8 cellular contexts compared by ENCODE assay signal in the genomic region with DNA sequence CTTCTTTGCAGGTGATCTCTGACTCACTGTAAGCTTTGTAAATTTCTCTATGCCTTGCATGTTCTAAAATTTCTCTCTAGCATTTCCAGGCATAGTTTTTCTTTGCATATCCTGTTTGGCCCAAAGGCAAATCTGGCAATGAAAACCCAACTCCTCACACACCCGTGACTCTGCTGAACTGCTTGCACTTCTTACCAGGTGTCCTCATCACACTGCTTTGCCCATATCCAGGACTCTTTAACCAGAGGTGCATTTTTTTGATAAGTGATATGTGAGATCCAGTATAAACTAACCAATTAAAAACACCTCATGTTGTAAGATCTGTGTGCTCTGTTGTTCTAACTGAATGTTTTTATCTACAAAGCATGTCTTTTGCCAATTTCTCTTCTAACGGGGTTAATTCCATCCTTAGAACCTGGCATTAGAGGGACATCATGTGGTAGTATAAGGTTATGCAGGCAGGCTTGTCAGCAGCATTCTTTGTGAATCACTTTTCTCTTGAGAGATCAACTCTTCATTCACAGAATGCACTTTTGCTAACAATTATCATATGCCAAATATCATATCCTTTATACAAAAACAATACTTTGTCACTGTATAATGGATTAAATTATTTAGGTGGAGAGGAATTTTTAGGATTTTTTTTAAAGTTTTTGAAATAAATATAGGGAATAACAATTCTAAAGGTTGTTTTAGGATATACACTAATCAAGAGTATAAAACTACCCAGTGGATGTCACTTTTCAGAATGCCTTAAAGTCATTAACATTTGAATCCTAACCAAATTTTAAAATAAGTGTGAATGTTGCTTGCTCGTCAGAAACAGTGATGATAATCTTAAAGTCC.
A peak's percentile ranks its signal among the peaks of the same experiment; 100 is the strongest.
DNase-seq lines count a peak whose midpoint lies in the region; ATAC-seq, FAIRE-seq and TF ChIP-seq lines count a peak whose summit lies in the region.

No MANE protein-coding gene starts in this region.

- in situ Hi-C loops in brain microvascular endothelial cell (cut with HindIII; ENCODE audit: low pct_ligation_motif_present, low sequenced_read_pairs): no loop called here

- ATAC-seq in GM19324 (IDR thresholded peaks at IDR 0.05; ENCODE audit: low FRiP score, unreplicated experiment) (peak; percentile 83), HG03135 (IDR thresholded peaks at IDR 0.05; ENCODE audit: unreplicated experiment) (peak; percentile 87)

- no peak overlapping the region for H3K4me3 ChIP-seq in brain microvascular endothelial cell (ENCODE audit: low read depth, low read length)

- H3K27me3 ChIP-seq in brain microvascular endothelial cell (replicated peaks): no peaks in the 10 kb centered on the region

- TF ChIP-seq CTCF in D721Med (IDR thresholded peaks at IDR 0.05; ENCODE audit: insufficient read depth, missing control alignments): peak; percentile 91
- TF ChIP-seq CTCF in brain microvascular endothelial cell (IDR thresholded peaks at IDR 0.05; ENCODE audit: low read depth, low read length, missing control alignments): peak; percentile 79

- FAIRE-seq in D721Med (lab: Jason Lieb, UNC): peak; percentile 100

- no peak overlapping the region for H3K27ac ChIP-seq in brain microvascular endothelial cell

- H3K36me3 ChIP-seq in brain microvascular endothelial cell (replicated peaks): no peaks in the 10 kb centered on the region

- DNase-seq in D721Med (ENCODE audit: insufficient read length, low spot score) (peak; percentile 58), NCI-H345 (lab: John Stamatoyannopoulos, UW) (peak; percentile 3), brain microvascular endothelial cell (peak; percentile 45), left kidney (ENCODE audit: low read depth, low spot score) (peak; percentile 57), islet precursor cell (no peak)
- no peak for DNase-seq in activated CD4-positive, alpha-beta T cell treated with anti-CD3 and anti-CD28 coated beads for 4 hours

Comparison
In these comparisons a context has a peak if more than half of its experiments do, and no peak if none do; other contexts are left out.
1. DNase-seq: peak in D721Med (single experiment), NCI-H345 (single experiment), brain microvascular endothelial cell (single experiment) and left kidney (single experiment); none in islet precursor cell (single experiment) and activated CD4-positive, alpha-beta T cell treated with anti-CD3 and anti-CD28 coated beads for 4 hours (0 of 2).